ENCODE assay signal across 1 cellular context in genomic region chr9:5352637-5353248, GRCh38.
TF ChIP-seq lines count a peak whose summit lies in the region.

No MANE protein-coding gene starts in this region.

TF ChIP-seq in GM23338, 12 proteins besides CTCF, POLR2A, EP300 and RAD21:
- TF ChIP-seq ETS1 (IDR thresholded peaks at IDR 0.05) (no peak), EZH2phosphoT487 (IDR thresholded peaks at IDR 0.05; ENCODE audit: unreplicated experiment) (no peak)
